ENCODE assay signal across 8 cellular contexts in genomic region chr2:219207254-219207883, GRCh38. TPM values are rescaled to one million over a fixed set of nuclear protein-coding genes. Genes with fewer than 3 reads are reported as not detected.
DNase-seq lines count a peak whose midpoint lies in the region; ATAC-seq and TF ChIP-seq lines count a peak whose summit lies in the region.

No MANE protein-coding gene starts in this region.

- no peaks in the 10 kb centered on the region for H3K9me3 ChIP-seq in WERI-Rb-1 (ENCODE audit: severe bottlenecking)

- intact Hi-C loops in sciatic nerve (cut with DNase I) = no loop called here

- peaks cover 46% of the 10 kb centered on the region for H3K36me3 ChIP-seq in WERI-Rb-1

- no peak for DNase-seq in GM12865 (ENCODE audit: low read depth)
- no peak for DNase-seq in WERI-Rb-1
- no peak for DNase-seq in foreskin keratinocyte
- no peak for DNase-seq in sciatic nerve (ENCODE audit: low spot score)
- DNase-seq in NCI-H82 treated with DMSO at 0.1 percent for 48 hours (lab: John Stamatoyannopoulos, UW; ENCODE audit: unreplicated experiment) = no peak
- DNase-seq in dedifferentiated amniotic fluid mesenchymal stem cell (ENCODE audit: extremely low spot score) = no peak
- no peak for DNase-seq in pons (ENCODE audit: low spot score)

- H3K4me1 ChIP-seq in foreskin keratinocyte = no peaks in the 10 kb centered on the region

- H3K4me3 ChIP-seq in GM12865 (ENCODE audit: low read depth, low read length) (peak overlapping the region; percentile 66), WERI-Rb-1 (ENCODE audit: low read depth, low read length) (peak overlapping the region; percentile 62)

- peak; percentile 1 for ATAC-seq in foreskin keratinocyte
- peak; percentile 1 for ATAC-seq in sciatic nerve
- ATAC-seq in HG03520 (IDR thresholded peaks at IDR 0.05; ENCODE audit: unreplicated experiment) = no peak

- TF ChIP-seq CTCF in GM12865 (IDR thresholded peaks at IDR 0.05; ENCODE audit: insufficient read depth, low read depth, low read length, missing control alignments) = no peak
- no peak for TF ChIP-seq CTCF in WERI-Rb-1 (IDR thresholded peaks at IDR 0.05; ENCODE audit: low read depth, low read length)
- no peak for TF ChIP-seq CTCF in foreskin keratinocyte (conservative IDR thresholded peaks at IDR 0.05)

- H3K27ac ChIP-seq in WERI-Rb-1 (peak overlapping the region; percentile 87), foreskin keratinocyte (no peak overlapping the region)

- no peaks in the 10 kb centered on the region for H3K27me3 ChIP-seq in WERI-Rb-1 (ENCODE audit: insufficient read depth, low read depth, severe bottlenecking)
- H3K27me3 ChIP-seq in foreskin keratinocyte = no peaks in the 10 kb centered on the region

RNA-seq across cellular contexts. Expression of gene ZFAND2B, which starts 0.8 kb away (rescaled TPM):
- total RNA-seq in foreskin keratinocyte (36.3 and 41.1 TPM in 2 replicates), sciatic nerve (40.8 TPM)
- polyA plus RNA-seq in foreskin keratinocyte = 44.6 and 53.1 TPM in 2 replicates

RNA-seq across cellular contexts. Expression of gene ABCB6, which starts 11.4 kb away (rescaled TPM):
- total RNA-seq in foreskin keratinocyte = 9.5 and 11.4 TPM in 2 replicates
- polyA plus RNA-seq in foreskin keratinocyte = 11.5 and 14.8 TPM in 2 replicates
- total RNA-seq in sciatic nerve = 32.6 TPM

RNA-seq across cellular contexts. Expression of gene ATG9A, which starts 22.1 kb away (rescaled TPM):
- total RNA-seq in foreskin keratinocyte = 32.3 and 39.2 TPM in 2 replicates
- polyA plus RNA-seq in foreskin keratinocyte = 24.8 and 25.0 TPM in 2 replicates
- 39.9 TPM for total RNA-seq in sciatic nerve

RNA-seq across cellular contexts. Expression of gene ANKZF1, which starts 22.2 kb away (rescaled TPM):
- total RNA-seq in foreskin keratinocyte = 26.6 and 27.0 TPM in 2 replicates
- polyA plus RNA-seq in foreskin keratinocyte = 19.5 and 20.0 TPM in 2 replicates
- 46.9 TPM for total RNA-seq in sciatic nerve

RNA-seq across cellular contexts. Expression of gene RETREG2, which starts 29.3 kb away (rescaled TPM):
- total RNA-seq in foreskin keratinocyte (38.0 and 43.8 TPM in 2 replicates), sciatic nerve (75.7 TPM)
- 39.4 and 40.4 TPM in 2 replicates for polyA plus RNA-seq in foreskin keratinocyte
